8 cellular contexts compared by ENCODE assay signal in the genomic region with DNA sequence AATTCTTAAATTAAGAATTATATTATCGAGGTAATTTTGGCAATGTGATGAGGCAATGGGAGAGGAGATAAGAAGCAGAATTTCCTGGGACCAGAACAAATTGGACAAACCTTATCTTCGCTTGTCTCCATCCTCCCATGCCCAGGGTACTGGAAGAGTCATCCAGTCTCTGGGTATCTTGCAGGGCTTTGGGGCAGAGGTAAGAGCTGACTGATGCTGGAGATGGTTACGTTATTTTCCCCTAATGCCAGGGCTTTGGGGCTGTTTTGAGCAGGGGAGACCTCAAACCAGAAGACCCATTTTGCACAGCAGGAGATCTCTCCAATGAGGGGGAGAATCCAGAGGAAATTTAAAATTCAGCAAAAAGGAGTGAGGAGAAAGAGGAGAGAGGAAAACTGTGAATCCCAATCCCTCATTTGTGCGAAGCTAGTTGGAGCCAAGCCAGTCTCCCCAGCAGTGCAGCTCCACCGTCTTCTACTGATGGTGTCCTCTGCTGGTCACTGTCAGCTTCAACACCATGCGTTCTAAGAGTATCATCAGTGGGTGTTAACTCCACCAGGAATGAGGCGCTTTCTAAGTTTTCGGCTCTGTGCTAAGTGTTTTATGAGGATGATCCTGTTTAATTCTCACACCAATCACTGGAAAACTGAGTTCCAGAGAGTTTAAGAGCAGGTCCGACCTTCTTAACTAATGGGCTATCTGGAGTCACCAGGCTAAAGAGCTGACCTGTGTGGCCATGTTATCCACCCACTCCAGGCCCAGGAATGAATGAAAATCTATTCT.
DNase-seq lines count a peak whose midpoint lies in the region; ATAC-seq and TF ChIP-seq lines count a peak whose summit lies in the region.

No MANE protein-coding gene starts in this region.

- H3K27me3 Mint-ChIP-seq in T-helper 17 cell, result peaks cover 42% of the 10 kb centered on the region

- WGBS in GM23248 (ENCODE audit: low coverage in 1 of 2, low lambda C conversion rate in 2 of 2, missing lambda C conversion rate in 2 of 2), 2 experiments, result 32 to 33% methylated on average over 9 of the region's 9 CpGs
- no CpG with 5 or more reads among the region's 9 CpGs for WGBS in iPS DF 6.9 (ENCODE audit: insufficient coverage, insufficient read length)

- no peaks in the 10 kb centered on the region for H3K79me2 ChIP-seq in GM23248 (ENCODE audit: insufficient read depth)

- H3K9me3 ChIP-seq in GM23248 (ENCODE audit: low read depth) (no peaks in the 10 kb centered on the region), T-helper 17 cell (ENCODE audit: control insufficient read depth, low read length, poor library complexity, severe bottlenecking) (no peaks in the 10 kb centered on the region), iPS DF 6.9 (ENCODE audit: control insufficient read depth, insufficient read depth, low read length) (no peaks in the 10 kb centered on the region)

- H3K4me2 ChIP-seq in GM23248 (ENCODE audit: unreplicated experiment), result no peak overlapping the region

- TF ChIP-seq CTCF in astrocyte of the spinal cord (IDR thresholded peaks at IDR 0.05; ENCODE audit: low read depth, low read length), result peak; percentile 87

- peaks cover 2% of the 10 kb centered on the region for H3K36me3 Mint-ChIP-seq in T-helper 17 cell (ENCODE audit: low read depth)

- H3K27ac Mint-ChIP-seq in T-helper 17 cell, result no peak overlapping the region

- 0 out of 2 replicates have a peak, but pooled peaks cover 4% of the 10 kb centered on the region for H3K27me3 ChIP-seq in GM23248 (replicated peaks; ENCODE audit: insufficient read depth)
- H3K27me3 ChIP-seq in iPS DF 6.9 (ENCODE audit: control insufficient read depth, insufficient read depth, low read length), result no peaks in the 10 kb centered on the region

- no peak overlapping the region for H3K4me3 Mint-ChIP-seq in T-helper 17 cell

- H3K9ac ChIP-seq in GM23248, result no peak overlapping the region

- H3K4me1 ChIP-seq in GM23248 (ENCODE audit: insufficient read depth) (no peaks in the 10 kb centered on the region), iPS DF 6.9 (ENCODE audit: control insufficient read depth, insufficient read depth, low read length) (peaks cover 3% of the 10 kb centered on the region; the same call in 1 of the 2 replicates)

- no peaks in the 10 kb centered on the region for H3K36me3 ChIP-seq in GM23248 (ENCODE audit: low read depth)
- no peaks in the 10 kb centered on the region for H3K36me3 ChIP-seq in iPS DF 6.9 (ENCODE audit: control insufficient read depth, insufficient read depth, low read length)

- no peaks in the 10 kb centered on the region for H3F3A ChIP-seq in GM23248 (ENCODE audit: insufficient read depth)

- H3K4me1 Mint-ChIP-seq in T-helper 17 cell, result peaks cover 9% of the 10 kb centered on the region

- H2AFZ ChIP-seq in GM23248, result no peak overlapping the region

- no peaks in the 10 kb centered on the region for H3K9me2 ChIP-seq in GM23248 (ENCODE audit: insufficient read depth)

- H3K4me3 ChIP-seq in GM23248, result no peak overlapping the region
- H3K4me3 ChIP-seq in astrocyte of the spinal cord (ENCODE audit: low read depth, low read length), result no peak overlapping the region
- H3K4me3 ChIP-seq in iPS DF 6.9 (ENCODE audit: low read length), result no peak overlapping the region

- no peaks in the 10 kb centered on the region for H4K20me1 ChIP-seq in GM23248 (ENCODE audit: insufficient read depth)

- H3K27ac ChIP-seq in GM23248 (no peak overlapping the region), iPS DF 6.9 (ENCODE audit: low read length) (no peak overlapping the region)

- ATAC-seq in T-helper 17 cell (peak; percentile 75), GM18870 (IDR thresholded peaks at IDR 0.05; ENCODE audit: unreplicated experiment) (no peak)

- DNase-seq in COLO668 (lab: John Stamatoyannopoulos, UW; ENCODE audit: unreplicated experiment) (peak; percentile 68), GM23248 (peak; percentile 82), MV-4-11 (lab: John Stamatoyannopoulos, UW) (peak; percentile 24), T-helper 17 cell (peak in 1 of 3 donors; percentile 34), astrocyte of the spinal cord (ENCODE audit: low read depth, low spot score) (peak; percentile 65), iPS DF 6.9 (ENCODE audit: low read depth, low spot score) (peak; percentile 70), smooth muscle cell of the brain vasculature (ENCODE audit: low read depth, low spot score) (peak; percentile 44)

- in situ Hi-C loops in GM23248 (cut with MboI), result no loop called here
- in situ Hi-C loops in astrocyte of the spinal cord (cut with HindIII; ENCODE audit: low sequenced_read_pairs), result no loop called here
